Comparison of ENCODE assay signal across 19 cellular contexts in genomic region chr12:126944684-126945083, GRCh38.
DNase-seq lines count a peak whose midpoint lies in the region; ATAC-seq and TF ChIP-seq lines count a peak whose summit lies in the region.
"Had no signal": no experiment of that assay in that cellular context is flagged by ENCODE, and none has a peak within 500 bp of the region (broad histone marks: within the 10 kb centered on the region; RNA-seq: fewer than 3 reads in every experiment).

No MANE protein-coding gene starts in this region.

- intact Hi-C loops in PC-3 (cut with micrococcal nuclease) = no loop called here
- intact Hi-C loops in left colon (cut with DNase I, micrococcal nuclease) = no loop called here

- TF ChIP-seq CTCF in PC-3 (conservative IDR thresholded peaks at IDR 0.05; ENCODE audit: low read depth, low read length) = no peak
- no peak for TF ChIP-seq CTCF in GM10266 (IDR thresholded peaks at IDR 0.05; ENCODE audit: control insufficient read depth, insufficient read depth, low read depth, missing control alignments)

- H3K9ac ChIP-seq in PC-3 (ENCODE audit: low read length) = no peak overlapping the region

- no peaks in the 10 kb centered on the region for H3K9me3 ChIP-seq in PC-3 (ENCODE audit: low read length)

- H3K27me3 ChIP-seq in PC-3 (ENCODE audit: low read length) = peaks cover 32% of the 10 kb centered on the region

- H2AFZ ChIP-seq in PC-3 (ENCODE audit: low read length) = no peak overlapping the region

- no peaks in the 10 kb centered on the region for H3F3A ChIP-seq in PC-3 (ENCODE audit: low read length, unreplicated experiment)

- no peak overlapping the region for H3K4me3 ChIP-seq in PC-3 (ENCODE audit: low read length)

- H3K79me2 ChIP-seq in PC-3 (ENCODE audit: low read length) = no peaks in the 10 kb centered on the region

- H3K4me2 ChIP-seq in PC-3 (ENCODE audit: low read length) = no peak overlapping the region

- POLR2A ChIA-PET in PC-3 (lab: Charles Lee; ENCODE audit: unreplicated experiment) = no interaction called here

- H3K36me3 ChIP-seq in PC-3 (ENCODE audit: low read depth, low read length) = no peaks in the 10 kb centered on the region

- H3K27ac ChIP-seq in PC-3 (ENCODE audit: low read length) = no peak overlapping the region
- H3K27ac ChIP-seq: HL-60 had no signal

- H3K4me1 ChIP-seq in PC-3 (ENCODE audit: insufficient read depth, low read length) = no peaks in the 10 kb centered on the region

- H3K9me2 ChIP-seq in PC-3 (replicated peaks; ENCODE audit: low read length) = no peaks in the 10 kb centered on the region

- CTCF ChIA-PET in PC-3 (lab: Charles Lee) = no interaction called here

- DNase-seq in Caki2 (ENCODE audit: low read depth) (peak; percentile 8), H4 (ENCODE audit: low spot score) (peak; percentile 19), PC-3 (peak; percentile 45), glomerular visceral epithelial cell (ENCODE audit: extremely low spot score) (peak; percentile 3), AG08396 (ENCODE audit: low spot score) (no peak), HuH-7.5 (ENCODE audit: low spot score) (no peak), left colon (no peak), GM10266 (ENCODE audit: extremely low spot score) (no peak)
- DNase-seq: C1 segment of cervical spinal cord, DMS79, GDM1, NCI-H1092, NCI-H1694 treated with DMSO at 0.1 percent for 48 hours, NCI-H446, Right ventricle myocardium superior, T-helper 17 cell had no signal

- no peaks in the 10 kb centered on the region for H4K20me1 ChIP-seq in PC-3 (ENCODE audit: low read length)

- ATAC-seq in PC-3 (peak; percentile 38; the same call in 1 of the 2 replicates), left colon (no peak)
- ATAC-seq: Panc1, SK-N-SH treated with all-trans-retinoic acid at 6 μM for 48 hours, T-helper 17 cell had no signal

- BruUV-seq in PC-3 (replicated peaks; lab: Mats Ljungman, UMichigan) = no TSS peak

- in situ Hi-C loops in Caki2 (cut with HindIII; ENCODE audit: low pct_unique_long_range_greater_than_20kb, low sequenced_read_pairs) = no loop called here

Comparison
In these comparisons a context has a peak if more than half of its experiments do, and no peak if none do; other contexts are left out.
1. DNase-seq: peak in Caki2 (single experiment), H4 (single experiment), PC-3 (single experiment) and glomerular visceral epithelial cell (single experiment); none in AG08396 (single experiment), HuH-7.5 (single experiment), left colon (0 of 2) and GM10266 (single experiment).